In the genomic region with DNA sequence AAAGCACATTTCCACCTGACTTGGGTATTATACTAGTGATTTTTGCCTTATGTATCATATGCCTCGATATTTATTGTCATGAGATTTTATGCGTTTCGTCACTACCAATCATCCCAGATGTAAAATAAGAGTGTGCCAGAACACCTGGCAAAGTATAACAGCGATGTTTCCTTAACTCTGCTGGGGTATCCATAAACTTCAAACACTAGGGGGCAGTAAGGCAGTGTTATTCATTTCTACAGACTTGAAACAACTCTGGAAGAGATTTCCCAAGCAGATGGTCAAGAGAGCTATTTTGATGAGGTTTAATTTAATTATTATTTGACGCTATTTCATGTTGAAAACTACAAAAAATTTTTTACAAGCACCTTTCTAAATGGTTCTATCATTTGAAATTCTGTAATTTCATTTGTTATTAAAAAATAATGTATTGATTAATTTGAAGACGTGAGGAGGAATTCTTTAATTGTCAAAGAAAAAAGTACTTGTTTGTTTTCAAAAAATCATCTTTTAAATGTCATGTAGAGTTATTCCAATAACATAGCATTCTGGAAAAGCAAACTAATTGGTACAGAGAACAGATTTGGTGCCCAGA, we compare ENCODE assay signal across 11 cellular contexts.
A peak's percentile ranks its signal among the peaks of the same experiment; 100 is the strongest.
DNase-seq lines count a peak whose midpoint lies in the region; ATAC-seq and TF ChIP-seq lines count a peak whose summit lies in the region.
"Had no signal": no experiment of that assay in that cellular context is flagged by ENCODE, and none has a peak within 500 bp of the region (broad histone marks: within the 10 kb centered on the region; RNA-seq: fewer than 3 reads in every experiment).

No MANE protein-coding gene starts in this region.

- no peaks in the 10 kb centered on the region for H3K4me1 ChIP-seq in prostate gland (replicated peaks)

- intact Hi-C loops in prostate gland (cut with DNase I), result no loop called here

- ATAC-seq in HG03378 (IDR thresholded peaks at IDR 0.05; ENCODE audit: unreplicated experiment), result no peak
- ATAC-seq: stimulated activated memory B cell treated with anti-CD40 and anti-IgM and Interleukin-4, amounts not matched to agents 10 μg/mL and 1 μg/mL and 100 μg/mL, for 72 hours had no signal

- H3K27ac ChIP-seq in prostate gland, result no peak overlapping the region
- H3K27ac ChIP-seq: SK-N-MC had no signal

- H3K4me3 ChIP-seq in NB4 (ENCODE audit: low read depth, low read length) (no peak overlapping the region), kidney epithelial cell (ENCODE audit: low read depth, low read length) (no peak overlapping the region), prostate gland (no peak overlapping the region), H7 (ENCODE audit: insufficient read depth, low read depth, low read length) (no peak overlapping the region)
- H3K4me3 ChIP-seq: SK-N-MC had no signal

- H3K36me3 ChIP-seq in kidney epithelial cell (ENCODE audit: control insufficient read depth, insufficient read depth, low read length) (no peaks in the 10 kb centered on the region), prostate gland (no peaks in the 10 kb centered on the region), H7 (replicated peaks; ENCODE audit: control insufficient read depth, insufficient read depth, low read length) (no peaks in the 10 kb centered on the region)

- DNase-seq in NB4 (ENCODE audit: low read depth) (peak; percentile 53), SK-N-DZ (ENCODE audit: low spot score) (peak; percentile 16), kidney epithelial cell (ENCODE audit: low read depth) (no peak), prostate gland (ENCODE audit: low spot score) (no peak), H7 (no peak), islet precursor cell (no peak)
- DNase-seq: activated naive CD4-positive, alpha-beta T cell had no signal

- TF ChIP-seq CTCF in GM12873 (IDR thresholded peaks at IDR 0.05; ENCODE audit: insufficient read depth, low read depth, low read length, missing control alignments) (peak; percentile 29), NB4 (IDR thresholded peaks at IDR 0.05; ENCODE audit: low read depth, low read length) (peak; percentile 43), kidney epithelial cell (IDR thresholded peaks at IDR 0.05; ENCODE audit: insufficient read depth, low read length, poor library complexity, severe bottlenecking) (peak; percentile 30), prostate gland (IDR thresholded peaks at IDR 0.05) (no peak)

- H3K9me3 ChIP-seq in prostate gland, result no peaks in the 10 kb centered on the region

- TF ChIP-seq POLR2A in NB4 (IDR thresholded peaks at IDR 0.05; ENCODE audit: extremely low read depth, insufficient read length) (no peak), prostate gland (IDR thresholded peaks at IDR 0.05) (no peak)

- 29% methylated on average over 6 of the region's 6 CpGs for WGBS in prostate gland

- H3K27me3 ChIP-seq in kidney epithelial cell (ENCODE audit: control insufficient read depth, insufficient read depth, low read length), result no peaks in the 10 kb centered on the region
- H3K27me3 ChIP-seq in prostate gland (replicated peaks; ENCODE audit: insufficient read depth), result no peaks in the 10 kb centered on the region
- H3K27me3 ChIP-seq in H7 (ENCODE audit: control insufficient read depth, insufficient read depth, low read length), result no peaks in the 10 kb centered on the region

Comparison
In these comparisons a context has a peak if more than half of its experiments do, and no peak if none do; other contexts are left out.
1. CTCF ChIP-seq: peak in GM12873 (single experiment), NB4 (single experiment) and kidney epithelial cell (single experiment); none in prostate gland (0 of 4).
2. DNase-seq: peak in NB4 (single experiment) and SK-N-DZ (single experiment); none in kidney epithelial cell (single experiment), prostate gland (single experiment), H7 (single experiment) and islet precursor cell (single experiment).